Comparison of ENCODE assay signal across 31 cellular contexts in the genomic region with DNA sequence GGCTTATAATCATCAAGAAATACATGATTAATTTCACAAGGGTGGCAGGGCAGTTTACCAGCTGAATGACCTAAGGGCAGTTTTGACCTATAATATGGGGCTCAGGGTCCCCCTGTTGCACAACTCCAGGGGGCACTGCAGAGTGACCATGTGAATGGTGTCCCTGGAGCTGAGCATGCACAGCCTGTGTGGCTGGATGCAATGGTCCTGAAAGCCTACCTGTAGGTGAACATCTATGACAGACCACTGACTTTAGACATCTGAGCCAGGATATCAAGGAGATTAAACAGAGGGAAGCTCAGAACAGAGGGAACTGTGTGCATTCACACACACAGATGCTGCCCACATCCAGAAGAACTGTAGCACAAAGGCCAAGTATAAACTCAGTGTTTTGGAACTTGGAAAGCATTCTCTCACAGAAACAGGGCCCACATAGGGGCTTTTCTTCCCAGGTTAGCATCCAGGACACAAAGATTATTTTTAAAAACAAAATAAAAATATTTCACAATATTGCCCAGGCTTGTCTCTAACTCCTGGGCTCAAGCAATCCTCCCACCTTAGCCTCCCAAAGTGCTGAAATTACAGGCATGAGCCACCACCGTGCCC. TPM values are rescaled to one million over a fixed set of nuclear protein-coding genes. Genes with fewer than 3 reads are reported as not detected.
"Had no signal": no experiment of that assay in that cellular context is flagged by ENCODE, and none has a peak within 500 bp of the region (broad histone marks: within the 10 kb centered on the region; RNA-seq: fewer than 3 reads in every experiment).

No MANE protein-coding gene starts in this region.

- H3K4me3 ChIP-seq: colonic mucosa, esophagus squamous epithelium, gastrocnemius medialis, heart right ventricle, left lung, lower lobe of right lung, mucosa of descending colon had no signal

- H3K36me3 Mint-ChIP-seq: mesothelial cell of epicardium had no signal

- H3K27me3 ChIP-seq: colonic mucosa had no signal

- FAIRE-seq: endometrium, islet of Langerhans had no signal

- H3K4me1 ChIP-seq: colonic mucosa, gastrocnemius medialis, heart right ventricle, left lung, lower lobe of right lung had no signal

- H3K9me3 ChIP-seq: colonic mucosa, esophagus squamous epithelium, gastrocnemius medialis, left lung, lower lobe of right lung, mucosa of descending colon had no signal

- H3K27ac Mint-ChIP-seq: dendritic cell treated with granulocyte-macrophage colony-stimulating factor and Interleukin-4, amounts not matched to agents 40 ng/mL and 50 ng/mL, for 4 days; effector memory CD8-positive, alpha-beta T cell; endodermal cell; mesothelial cell of epicardium had no signal

- H3K4me1 Mint-ChIP-seq: endodermal cell had no signal

- H3K27ac ChIP-seq: colonic mucosa, epithelial cell of prostate, esophagus squamous epithelium, gastrocnemius medialis, heart right ventricle, left lung, lower lobe of right lung had no signal

- H3K9me3 Mint-ChIP-seq: dendritic cell treated with granulocyte-macrophage colony-stimulating factor and Interleukin-4, amounts not matched to agents 40 ng/mL and 50 ng/mL, for 4 days; effector memory CD8-positive, alpha-beta T cell; endodermal cell had no signal

- DNase-seq: cerebellar nuclear complex; colonic mucosa; cortex of kidney; effector CD8-positive, alpha-beta T cell; effector memory CD8-positive, alpha-beta T cell; endodermal cell; esophagus squamous epithelium; foreskin fibroblast; foreskin melanocyte; gastrocnemius medialis; glutamatergic neuron; head of caudate nucleus; heart right ventricle; hippocampal formation; left cardiac atrium; left lung; left ventricle myocardium superior; lower lobe of right lung; mesenchymal stem cell; mucosa of descending colon had no signal

- ATAC-seq: effector memory CD8-positive, alpha-beta T cell; gastrocnemius medialis; heart right ventricle; left cardiac atrium; left lung; left ventricle myocardium superior; lower lobe of right lung; mucosa of descending colon had no signal

- H3K36me3 ChIP-seq: colonic mucosa, esophagus squamous epithelium, gastrocnemius medialis, heart right ventricle, left lung, lower lobe of right lung had no signal

- H3K4me3 Mint-ChIP-seq: dendritic cell treated with granulocyte-macrophage colony-stimulating factor and Interleukin-4, amounts not matched to agents 40 ng/mL and 50 ng/mL, for 4 days; effector memory CD8-positive, alpha-beta T cell; endodermal cell; mesothelial cell of epicardium had no signal

RNA-seq across cellular contexts. Expression of a gene that starts 7.8 kb away (rescaled TPM):
- total RNA-seq: chondrocyte, colonic mucosa, dermis microvascular lymphatic vessel endothelial cell, gastrocnemius medialis, glomerular endothelial cell, left cardiac atrium, left ventricle myocardium superior, lower lobe of right lung, lung microvascular endothelial cell, mesenteric fat pad, myocyte had no signal
- polyA plus RNA-seq: heart right ventricle had no signal
